Comparison of ENCODE assay signal across 1 cellular context in the genomic region with DNA sequence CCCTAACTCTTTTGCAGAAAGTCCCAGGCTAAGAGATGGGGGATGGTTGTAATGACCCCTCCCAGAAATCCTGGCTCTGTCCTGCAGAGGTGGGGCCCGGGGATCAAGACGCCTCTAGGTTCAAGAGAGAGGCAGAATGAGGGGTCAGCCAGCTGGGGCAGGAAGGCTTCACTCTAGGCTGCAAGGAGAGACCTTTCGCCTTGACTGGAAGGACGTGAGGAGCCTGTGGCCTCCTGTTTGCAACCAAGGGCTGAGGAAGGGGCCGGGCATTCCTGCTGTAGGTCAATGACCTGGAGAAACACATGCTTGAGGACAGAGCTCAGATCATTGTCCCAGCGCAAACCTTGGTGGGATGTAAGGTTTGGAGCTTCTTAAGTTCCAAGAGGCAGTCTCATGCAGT.
TF ChIP-seq lines count a peak whose summit lies in the region.

No MANE protein-coding gene starts in this region.

TF ChIP-seq in HepG2, 621 proteins besides CTCF, POLR2A, EP300 and RAD21:
- TF ChIP-seq ZNF180 (CRISPR knock-in tag; IDR thresholded peaks at IDR 0.05; ENCODE audit: borderline replicate concordance, low read depth): no peak
- no peak for TF ChIP-seq ZNF646 (CRISPR knock-in tag; IDR thresholded peaks at IDR 0.05)
- TF ChIP-seq, protein P1, sequence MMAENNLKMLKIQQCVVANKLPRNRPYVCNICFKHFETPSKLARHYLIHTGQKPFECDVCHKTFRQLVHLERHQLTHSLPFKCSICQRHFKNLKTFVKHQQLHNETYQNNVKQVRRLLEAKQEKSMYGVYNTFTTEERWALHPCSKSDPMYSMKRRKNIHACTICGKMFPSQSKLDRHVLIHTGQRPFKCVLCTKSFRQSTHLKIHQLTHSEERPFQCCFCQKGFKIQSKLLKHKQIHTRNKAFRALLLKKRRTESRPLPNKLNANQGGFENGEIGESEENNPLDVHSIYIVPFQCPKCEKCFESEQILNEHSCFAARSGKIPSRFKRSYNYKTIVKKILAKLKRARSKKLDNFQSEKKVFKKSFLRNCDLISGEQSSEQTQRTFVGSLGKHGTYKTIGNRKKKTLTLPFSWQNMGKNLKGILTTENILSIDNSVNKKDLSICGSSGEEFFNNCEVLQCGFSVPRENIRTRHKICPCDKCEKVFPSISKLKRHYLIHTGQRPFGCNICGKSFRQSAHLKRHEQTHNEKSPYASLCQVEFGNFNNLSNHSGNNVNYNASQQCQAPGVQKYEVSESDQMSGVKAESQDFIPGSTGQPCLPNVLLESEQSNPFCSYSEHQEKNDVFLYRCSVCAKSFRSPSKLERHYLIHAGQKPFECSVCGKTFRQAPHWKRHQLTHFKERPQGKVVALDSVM (CRISPR knock-in tag; IDR thresholded peaks at IDR 0.05): no peak
- TF ChIP-seq NFRKB (IDR thresholded peaks at IDR 0.05): no peak
- TF ChIP-seq HMG20B (CRISPR knock-in tag; conservative IDR thresholded peaks at IDR 0.05): no peak
- TF ChIP-seq CENPBD1 (CRISPR knock-in tag; IDR thresholded peaks at IDR 0.05; ENCODE audit: borderline replicate concordance, low read depth): no peak
- TF ChIP-seq SIN3B (IDR thresholded peaks at IDR 0.05; ENCODE audit: low read length): no peak
- peak; percentile 44; the same call in 1 of the 2 replicates for TF ChIP-seq RXRA (CRISPR knock-in tag; IDR thresholded peaks at IDR 0.05)
- TF ChIP-seq IRF9 (CRISPR knock-in tag; IDR thresholded peaks at IDR 0.05; ENCODE audit: borderline replicate concordance): no peak
- TF ChIP-seq, protein P2, sequence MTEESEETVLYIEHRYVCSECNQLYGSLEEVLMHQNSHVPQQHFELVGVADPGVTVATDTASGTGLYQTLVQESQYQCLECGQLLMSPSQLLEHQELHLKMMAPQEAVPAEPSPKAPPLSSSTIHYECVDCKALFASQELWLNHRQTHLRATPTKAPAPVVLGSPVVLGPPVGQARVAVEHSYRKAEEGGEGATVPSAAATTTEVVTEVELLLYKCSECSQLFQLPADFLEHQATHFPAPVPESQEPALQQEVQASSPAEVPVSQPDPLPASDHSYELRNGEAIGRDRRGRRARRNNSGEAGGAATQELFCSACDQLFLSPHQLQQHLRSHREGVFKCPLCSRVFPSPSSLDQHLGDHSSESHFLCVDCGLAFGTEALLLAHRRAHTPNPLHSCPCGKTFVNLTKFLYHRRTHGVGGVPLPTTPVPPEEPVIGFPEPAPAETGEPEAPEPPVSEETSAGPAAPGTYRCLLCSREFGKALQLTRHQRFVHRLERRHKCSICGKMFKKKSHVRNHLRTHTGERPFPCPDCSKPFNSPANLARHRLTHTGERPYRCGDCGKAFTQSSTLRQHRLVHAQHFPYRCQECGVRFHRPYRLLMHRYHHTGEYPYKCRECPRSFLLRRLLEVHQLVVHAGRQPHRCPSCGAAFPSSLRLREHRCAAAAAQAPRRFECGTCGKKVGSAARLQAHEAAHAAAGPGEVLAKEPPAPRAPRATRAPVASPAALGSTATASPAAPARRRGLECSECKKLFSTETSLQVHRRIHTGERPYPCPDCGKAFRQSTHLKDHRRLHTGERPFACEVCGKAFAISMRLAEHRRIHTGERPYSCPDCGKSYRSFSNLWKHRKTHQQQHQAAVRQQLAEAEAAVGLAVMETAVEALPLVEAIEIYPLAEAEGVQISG (CRISPR knock-in tag; IDR thresholded peaks at IDR 0.05): no peak
- no peak for TF ChIP-seq MTF1 (CRISPR knock-in tag; IDR thresholded peaks at IDR 0.05)
- TF ChIP-seq ZBTB2 (CRISPR knock-in tag; IDR thresholded peaks at IDR 0.05; ENCODE audit: low read depth): no peak
- no peak for TF ChIP-seq ZNF737 (CRISPR knock-in tag; IDR thresholded peaks at IDR 0.05; ENCODE audit: borderline replicate concordance)
- TF ChIP-seq, protein P3, sequence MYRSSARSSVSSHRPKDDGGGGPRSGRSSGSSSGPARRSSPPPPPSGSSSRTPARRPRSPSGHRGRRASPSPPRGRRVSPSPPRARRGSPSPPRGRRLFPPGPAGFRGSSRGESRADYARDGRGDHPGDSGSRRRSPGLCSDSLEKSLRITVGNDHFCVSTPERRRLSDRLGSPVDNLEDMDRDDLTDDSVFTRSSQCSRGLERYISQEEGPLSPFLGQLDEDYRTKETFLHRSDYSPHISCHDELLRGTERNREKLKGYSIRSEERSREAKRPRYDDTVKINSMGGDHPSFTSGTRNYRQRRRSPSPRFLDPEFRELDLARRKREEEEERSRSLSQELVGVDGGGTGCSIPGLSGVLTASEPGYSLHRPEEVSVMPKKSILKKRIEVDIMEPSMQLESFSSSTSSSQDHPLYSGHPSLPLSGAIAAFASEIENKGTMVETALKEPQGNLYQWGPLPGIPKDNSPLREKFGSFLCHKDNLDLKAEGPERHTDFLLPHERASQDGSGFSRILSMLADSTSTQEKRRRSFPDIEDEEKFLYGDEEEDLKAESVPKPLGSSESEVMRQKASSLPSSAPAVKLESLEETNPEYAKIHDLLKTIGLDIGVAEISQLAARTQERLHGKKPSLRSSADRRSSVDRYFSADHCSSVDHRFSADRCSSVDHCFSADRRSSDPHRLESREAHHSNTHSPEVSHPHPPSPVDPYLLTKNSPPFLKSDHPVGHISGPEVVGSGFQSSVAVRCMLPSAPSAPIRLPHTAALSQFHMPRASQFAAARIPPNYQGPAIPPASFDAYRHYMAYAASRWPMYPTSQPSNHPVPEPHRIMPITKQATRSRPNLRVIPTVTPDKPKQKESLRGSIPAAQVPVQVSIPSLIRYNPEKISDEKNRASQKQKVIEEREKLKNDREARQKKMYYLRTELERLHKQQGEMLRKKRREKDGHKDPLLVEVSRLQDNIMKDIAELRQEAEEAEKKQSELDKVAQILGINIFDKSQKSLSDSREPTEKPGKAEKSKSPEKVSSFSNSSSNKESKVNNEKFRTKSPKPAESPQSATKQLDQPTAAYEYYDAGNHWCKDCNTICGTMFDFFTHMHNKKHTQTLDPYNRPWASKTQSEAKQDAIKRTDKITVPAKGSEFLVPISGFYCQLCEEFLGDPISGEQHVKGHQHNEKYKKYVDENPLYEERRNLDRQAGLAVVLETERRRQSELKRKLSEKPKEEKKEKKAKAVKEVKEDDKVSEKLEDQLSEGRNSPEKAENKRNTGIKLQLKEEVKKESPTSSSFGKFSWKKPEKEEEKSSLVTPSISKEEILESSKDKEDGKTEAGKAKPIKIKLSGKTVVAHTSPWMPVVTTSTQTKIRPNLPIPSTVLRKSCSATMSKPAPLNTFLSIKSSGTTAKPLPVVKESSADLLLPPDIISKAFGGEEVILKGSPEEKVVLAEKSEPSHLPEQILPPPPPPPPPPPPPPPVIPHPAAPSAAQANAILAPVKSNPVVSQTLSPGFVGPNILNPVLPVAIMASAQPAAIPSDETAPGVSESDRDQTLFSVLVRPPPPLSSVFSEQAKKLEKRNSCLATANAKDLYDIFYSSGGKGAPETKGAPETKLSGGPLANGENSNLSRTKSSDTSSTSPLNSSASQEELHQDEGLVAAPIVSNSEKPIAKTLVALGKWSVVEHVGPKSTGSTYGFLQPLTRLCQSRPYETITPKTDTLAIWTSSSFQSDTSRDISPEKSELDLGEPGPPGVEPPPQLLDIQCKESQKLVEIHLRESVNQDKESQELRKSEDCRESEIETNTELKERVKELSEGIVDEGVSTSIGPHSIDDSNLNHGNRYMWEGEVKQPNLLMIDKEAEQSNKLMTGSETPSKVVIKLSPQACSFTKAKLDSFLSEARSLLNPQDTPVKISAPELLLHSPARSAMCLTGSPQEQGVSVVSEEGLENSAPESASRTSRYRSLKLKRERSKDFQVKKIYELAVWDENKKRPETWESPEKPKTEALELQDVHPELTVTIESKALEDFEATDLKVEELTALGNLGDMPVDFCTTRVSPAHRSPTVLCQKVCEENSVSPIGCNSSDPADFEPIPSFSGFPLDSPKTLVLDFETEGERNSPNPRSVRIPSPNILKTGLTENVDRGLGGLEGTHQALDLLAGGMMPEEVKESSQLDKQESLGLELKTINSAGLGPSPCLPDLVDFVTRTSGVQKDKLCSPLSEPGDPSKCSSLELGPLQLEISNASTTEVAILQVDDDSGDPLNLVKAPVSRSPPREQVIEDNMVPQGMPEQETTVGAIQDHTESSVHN (CRISPR knock-in tag; IDR thresholded peaks at IDR 0.05): no peak
- TF ChIP-seq RXRB (CRISPR knock-in tag; IDR thresholded peaks at IDR 0.05; ENCODE audit: borderline replicate concordance): 0 out of 2 replicates have a peak, but pooled peaks have one; percentile 43
- TF ChIP-seq SSRP1 (CRISPR knock-in tag; IDR thresholded peaks at IDR 0.05): no peak
- no peak for TF ChIP-seq ZNF710 (CRISPR knock-in tag; IDR thresholded peaks at IDR 0.05; ENCODE audit: borderline replicate concordance)
